Comparison of ENCODE assay signal across 24 cellular contexts in the genomic region with DNA sequence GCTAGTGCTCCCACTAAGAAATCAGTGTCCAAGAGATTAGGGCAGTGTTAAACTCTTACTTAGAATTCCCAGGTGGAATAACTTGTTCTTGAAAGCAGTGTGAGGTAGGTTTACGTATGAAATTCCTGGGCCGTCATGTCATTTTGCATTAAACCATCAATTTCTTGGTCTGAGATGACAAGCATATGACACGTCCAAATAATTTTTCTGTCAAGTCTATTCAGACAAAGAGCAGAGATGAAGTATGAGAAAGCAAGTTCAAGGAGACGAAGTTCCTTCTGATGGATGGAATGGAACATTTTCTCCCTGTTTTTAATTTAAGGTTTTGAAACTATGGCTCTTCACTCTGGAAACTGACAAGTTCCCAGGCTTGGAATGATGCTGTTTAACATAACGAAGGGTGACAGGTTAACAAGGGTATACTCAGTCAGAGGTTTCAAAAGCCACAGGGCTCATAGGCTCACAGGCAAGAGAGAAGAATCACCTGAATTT.
DNase-seq lines count a peak whose midpoint lies in the region; ATAC-seq and TF ChIP-seq lines count a peak whose summit lies in the region.
"Had no signal": no experiment of that assay in that cellular context is flagged by ENCODE, and none has a peak within 500 bp of the region (broad histone marks: within the 10 kb centered on the region; RNA-seq: fewer than 3 reads in every experiment).

No MANE protein-coding gene starts in this region.

- H3K27me3 Mint-ChIP-seq in neural crest cell (ENCODE audit: low read depth): no peaks in the 10 kb centered on the region
- H3K27me3 Mint-ChIP-seq: CD4-positive, CD25-positive, alpha-beta regulatory T cell had no signal

- no peaks in the 10 kb centered on the region for H3K27me3 ChIP-seq in esophagus muscularis mucosa
- no peaks in the 10 kb centered on the region for H3K27me3 ChIP-seq in tibial nerve
- H3K27me3 ChIP-seq: BLaER1 had no signal

- TF ChIP-seq EP300 in esophagus muscularis mucosa (IDR thresholded peaks at IDR 0.05) (no peak), tibial nerve (IDR thresholded peaks at IDR 0.05) (no peak)

- H3K4me3 ChIP-seq in esophagus muscularis mucosa (no peak overlapping the region), tibial nerve (no peak overlapping the region)
- H3K4me3 ChIP-seq: BLaER1, GM12878 had no signal

- H3K4me1 ChIP-seq in esophagus muscularis mucosa: no peaks in the 10 kb centered on the region
- no peaks in the 10 kb centered on the region for H3K4me1 ChIP-seq in tibial nerve
- H3K4me1 ChIP-seq: BE2C, BLaER1 had no signal

- H3K36me3 Mint-ChIP-seq in neural crest cell (ENCODE audit: low read depth): peaks cover 8% of the 10 kb centered on the region
- H3K36me3 Mint-ChIP-seq: CD14-positive monocyte; CD4-positive, alpha-beta memory T cell; CD4-positive, CD25-positive, alpha-beta regulatory T cell; CD8-positive, alpha-beta memory T cell had no signal

- H3K36me3 ChIP-seq in esophagus muscularis mucosa (no peaks in the 10 kb centered on the region), tibial nerve (no peaks in the 10 kb centered on the region)
- H3K36me3 ChIP-seq: BE2C, BLaER1 had no signal

- TF ChIP-seq CTCF in esophagus muscularis mucosa (IDR thresholded peaks at IDR 0.05): no peak
- no peak for TF ChIP-seq CTCF in neural crest cell (conservative IDR thresholded peaks at IDR 0.05)
- no peak for TF ChIP-seq CTCF in tibial nerve (IDR thresholded peaks at IDR 0.05)

- H3K27ac Mint-ChIP-seq in neural crest cell (ENCODE audit: unreplicated experiment): peak overlapping the region; percentile 76
- H3K27ac Mint-ChIP-seq: CD14-positive monocyte; CD4-positive, alpha-beta memory T cell; CD4-positive, CD25-positive, alpha-beta regulatory T cell; CD8-positive, alpha-beta memory T cell had no signal

- H3K27ac ChIP-seq in esophagus muscularis mucosa (replicated peaks in 1 of 4): no peak overlapping the region
- no peak overlapping the region for H3K27ac ChIP-seq in tibial nerve
- H3K27ac ChIP-seq: BLaER1 had no signal

- peaks cover under 1% of the 10 kb centered on the region for H3K9me3 Mint-ChIP-seq in neural crest cell
- H3K9me3 Mint-ChIP-seq: CD14-positive monocyte; CD4-positive, alpha-beta memory T cell; CD4-positive, CD25-positive, alpha-beta regulatory T cell; CD8-positive, alpha-beta memory T cell had no signal

- WGBS in esophagus muscularis mucosa: 81% methylated on average over 5 of the region's 5 CpGs
- 88 to 91% methylated on average over 5 of the region's 5 CpGs for WGBS in tibial nerve, 2 donors

- DNase-seq in esophagus muscularis mucosa (ENCODE audit: extremely low spot score) (peak; percentile 39), iPS-NIHi11 (ENCODE audit: low spot score) (peak; percentile 27), neural crest cell (ENCODE audit: low read depth, low spot score) (no peak), tibial nerve (ENCODE audit: low spot score in 2 of 2) (no peak), NCI-H446 (lab: John Stamatoyannopoulos, UW) (no peak)
- DNase-seq: 8988T; ACHN; BE2C; C1 segment of cervical spinal cord; CD4-positive, alpha-beta memory T cell; CD4-positive, CD25-positive, alpha-beta regulatory T cell; CD8-positive, alpha-beta memory T cell; COR-L47; DMS 273 treated with DMSO at 0.1 percent for 48 hours; DMS153; DMS53; DMS79; DND-41; EL; GDM1 had no signal

- intact Hi-C loops in esophagus muscularis mucosa (cut with DNase I): no loop called here

- ATAC-seq in GM18519 (IDR thresholded peaks at IDR 0.05; ENCODE audit: low FRiP score, unreplicated experiment): no peak
- ATAC-seq: GM12878 had no signal

- H3K9me3 ChIP-seq in esophagus muscularis mucosa (no peaks in the 10 kb centered on the region), tibial nerve (no peaks in the 10 kb centered on the region)
- H3K9me3 ChIP-seq: BE2C, BLaER1 had no signal

- no peak for TF ChIP-seq POLR2A in esophagus muscularis mucosa (IDR thresholded peaks at IDR 0.05; ENCODE audit: low read depth)
- no peak for TF ChIP-seq POLR2A in tibial nerve (IDR thresholded peaks at IDR 0.05)

- peaks cover 9% of the 10 kb centered on the region for H3K4me1 Mint-ChIP-seq in neural crest cell
- H3K4me1 Mint-ChIP-seq: CD14-positive monocyte; CD4-positive, alpha-beta memory T cell; CD4-positive, CD25-positive, alpha-beta regulatory T cell; CD8-positive, alpha-beta memory T cell had no signal

- no peak overlapping the region for H3K4me3 Mint-ChIP-seq in neural crest cell
- H3K4me3 Mint-ChIP-seq: CD14-positive monocyte; CD4-positive, alpha-beta memory T cell; CD4-positive, CD25-positive, alpha-beta regulatory T cell; CD8-positive, alpha-beta memory T cell had no signal

Comparison
In these comparisons a context has a peak if more than half of its experiments do, and no peak if none do; other contexts are left out.
1. DNase-seq: peak in esophagus muscularis mucosa (single experiment) and iPS-NIHi11 (single experiment); none in neural crest cell (single experiment), tibial nerve (0 of 2) and NCI-H446 (0 of 2).